1 cellular context compared by ENCODE assay signal in genomic region chr4:153188966-153189801, GRCh38.
TF ChIP-seq lines count a peak whose summit lies in the region.

No MANE protein-coding gene starts in this region.

TF ChIP-seq in WTC11, 78 proteins besides CTCF, POLR2A, EP300 and RAD21 (continued from another document):
- no peak for TF ChIP-seq FOXJ3 (CRISPR knock-in tag; IDR thresholded peaks at IDR 0.05; ENCODE audit: borderline replicate concordance)
- no peak for TF ChIP-seq MYBL2 (CRISPR knock-in tag; IDR thresholded peaks at IDR 0.05)
- no peak for TF ChIP-seq SMAD4 (CRISPR knock-in tag; IDR thresholded peaks at IDR 0.05)
- TF ChIP-seq, protein P1, sequence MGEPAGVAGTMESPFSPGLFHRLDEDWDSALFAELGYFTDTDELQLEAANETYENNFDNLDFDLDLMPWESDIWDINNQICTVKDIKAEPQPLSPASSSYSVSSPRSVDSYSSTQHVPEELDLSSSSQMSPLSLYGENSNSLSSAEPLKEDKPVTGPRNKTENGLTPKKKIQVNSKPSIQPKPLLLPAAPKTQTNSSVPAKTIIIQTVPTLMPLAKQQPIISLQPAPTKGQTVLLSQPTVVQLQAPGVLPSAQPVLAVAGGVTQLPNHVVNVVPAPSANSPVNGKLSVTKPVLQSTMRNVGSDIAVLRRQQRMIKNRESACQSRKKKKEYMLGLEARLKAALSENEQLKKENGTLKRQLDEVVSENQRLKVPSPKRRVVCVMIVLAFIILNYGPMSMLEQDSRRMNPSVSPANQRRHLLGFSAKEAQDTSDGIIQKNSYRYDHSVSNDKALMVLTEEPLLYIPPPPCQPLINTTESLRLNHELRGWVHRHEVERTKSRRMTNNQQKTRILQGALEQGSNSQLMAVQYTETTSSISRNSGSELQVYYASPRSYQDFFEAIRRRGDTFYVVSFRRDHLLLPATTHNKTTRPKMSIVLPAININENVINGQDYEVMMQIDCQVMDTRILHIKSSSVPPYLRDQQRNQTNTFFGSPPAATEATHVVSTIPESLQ (CRISPR knock-in tag; IDR thresholded peaks at IDR 0.05), result no peak
- TF ChIP-seq ZNF219 (CRISPR knock-in tag; IDR thresholded peaks at IDR 0.05; ENCODE audit: borderline replicate concordance), result no peak
TF ChIP-seq in WTC11: peak in this region for 0.
